27 cellular contexts compared by ENCODE assay signal in the genomic region with DNA sequence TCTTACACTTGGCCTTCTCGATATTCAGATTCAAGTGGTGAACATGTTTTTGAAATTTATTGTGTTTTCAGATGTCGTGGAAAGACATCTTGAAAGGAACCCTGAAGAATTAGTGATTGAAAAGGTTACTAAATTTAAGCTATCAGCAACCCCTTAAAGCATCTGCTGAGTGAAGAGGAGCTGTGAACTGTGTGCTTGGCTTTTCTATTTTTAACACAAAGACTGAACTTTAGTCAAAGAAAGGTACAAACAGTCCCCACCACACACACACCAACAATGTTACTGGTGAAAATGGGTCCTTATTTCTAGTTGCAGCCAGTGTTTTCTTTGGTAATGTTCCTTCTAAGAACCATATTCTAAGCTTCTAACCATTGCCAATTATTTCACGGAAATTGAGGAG.
"Had no signal": no experiment of that assay in that cellular context is flagged by ENCODE, and none has a peak within 500 bp of the region (broad histone marks: within the 10 kb centered on the region; RNA-seq: fewer than 3 reads in every experiment).

No MANE protein-coding gene starts in this region.

- H3K27ac Mint-ChIP-seq: dendritic cell treated with granulocyte-macrophage colony-stimulating factor and Interleukin-4, amounts not matched to agents 40 ng/mL and 50 ng/mL, for 4 days; endodermal cell; naive thymus-derived CD8-positive, alpha-beta T cell; stimulated activated naive CD8-positive, alpha-beta T cell treated with anti-CD3 and anti-CD28 coated beads, Interleukin-15, amount 100 ng/mL, for 72 hours had no signal

- H3K27ac ChIP-seq: colonic mucosa, epithelial cell of prostate, foreskin keratinocyte, ovary, right lobe of liver, thyroid gland, vagina had no signal

- H3K4me1 Mint-ChIP-seq: naive thymus-derived CD8-positive, alpha-beta T cell; stimulated activated naive CD8-positive, alpha-beta T cell treated with anti-CD3 and anti-CD28 coated beads, Interleukin-15, amount 100 ng/mL, for 72 hours had no signal

- DNase-seq: colonic mucosa; effector CD8-positive, alpha-beta T cell; endodermal cell; foreskin keratinocyte; hypothalamus; mesendoderm; midbrain; naive thymus-derived CD8-positive, alpha-beta T cell; occipital lobe; ovary; posterior cingulate gyrus; retina; right lobe of liver; stimulated activated CD4-positive, alpha-beta T cell treated with anti-CD3 and anti-CD28 coated beads, Interleukin-12 subunit alpha, Interleukin-12 subunit beta, amount 100 ng/mL, for 4 hours; stimulated activated CD4-positive, alpha-beta T cell treated with anti-CD3 and anti-CD28 coated beads, Interleukin-1b, Interleukin-23, amount 100 ng/mL, for 48 hours; stimulated activated CD4-positive, alpha-beta T cell treated with anti-CD3 and anti-CD28 coated beads, Interleukin-4, amount 100 ng/mL, for 1 hour; stimulated activated CD8-positive, alpha-beta memory T cell treated with anti-CD3 and anti-CD28 coated beads, Interleukin-4, amount 100 ng/mL, for 48 hours; stimulated activated naive CD4-positive, alpha-beta T cell; stimulated activated naive CD8-positive, alpha-beta T cell treated with anti-CD3 and anti-CD28 coated beads, Interleukin-15, amount 100 ng/mL, for 72 hours; thyroid gland; trophoblast cell had no signal

- H3K27me3 ChIP-seq: colonic mucosa, foreskin keratinocyte, ovary, right lobe of liver, thyroid gland, vagina had no signal

- H3K36me3 ChIP-seq: colonic mucosa, ovary, right lobe of liver, thyroid gland, vagina had no signal

- H3K4me3 ChIP-seq: colonic mucosa, ovary, right lobe of liver, smooth muscle cell, thyroid gland, vagina had no signal

- H3K4me3 Mint-ChIP-seq: dendritic cell treated with granulocyte-macrophage colony-stimulating factor and Interleukin-4, amounts not matched to agents 40 ng/mL and 50 ng/mL, for 4 days; endodermal cell; naive thymus-derived CD8-positive, alpha-beta T cell; stimulated activated naive CD8-positive, alpha-beta T cell treated with anti-CD3 and anti-CD28 coated beads, Interleukin-15, amount 100 ng/mL, for 72 hours had no signal

- H3K9me3 ChIP-seq: colonic mucosa, ovary, right lobe of liver, thyroid gland, vagina had no signal

- H3K27me3 Mint-ChIP-seq: dendritic cell treated with granulocyte-macrophage colony-stimulating factor and Interleukin-4, amounts not matched to agents 40 ng/mL and 50 ng/mL, for 4 days had no signal

- H3K4me1 ChIP-seq: colonic mucosa, foreskin keratinocyte, right lobe of liver, vagina had no signal

- H3K4me2 ChIP-seq: smooth muscle cell had no signal

- ATAC-seq: esophagus mucosa; foreskin keratinocyte; left lobe of liver; naive thymus-derived CD8-positive, alpha-beta T cell; right lobe of liver; stimulated activated naive CD8-positive, alpha-beta T cell treated with anti-CD3 and anti-CD28 coated beads, Interleukin-15, amount 100 ng/mL, for 72 hours had no signal
